1 cellular context compared by ENCODE assay signal in the genomic region with DNA sequence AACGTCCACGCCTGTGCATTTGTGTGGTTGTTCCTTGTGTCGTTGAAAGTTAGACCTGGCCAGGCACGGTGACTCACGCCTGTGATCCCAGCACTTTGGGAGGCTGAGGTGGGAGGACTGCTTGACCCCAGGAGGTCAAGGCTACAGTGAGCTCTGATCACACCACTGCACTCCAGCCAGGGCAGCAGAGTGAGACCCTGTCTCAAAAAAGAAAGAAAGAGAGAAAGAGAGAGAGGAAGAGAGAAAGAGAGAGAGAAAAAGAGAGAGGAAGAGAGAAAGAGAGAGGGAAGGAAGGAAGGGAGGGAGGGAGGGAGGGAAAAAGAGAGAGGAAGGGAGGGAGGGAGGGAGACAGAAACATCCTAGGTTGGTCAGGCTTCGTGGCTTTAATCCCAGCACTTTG.
TF ChIP-seq lines count a peak whose summit lies in the region.

No MANE protein-coding gene starts in this region.

TF ChIP-seq in HepG2, 621 proteins besides CTCF, POLR2A, EP300 and RAD21:
- TF ChIP-seq ZNF816 (CRISPR knock-in tag; IDR thresholded peaks at IDR 0.05; ENCODE audit: borderline replicate concordance) (no peak), USF2 (IDR thresholded peaks at IDR 0.05; ENCODE audit: low read depth, low read length) (no peak), USF2 (CRISPR knock-in tag; IDR thresholded peaks at IDR 0.05; ENCODE audit: borderline replicate concordance) (no peak), ZEB1 (IDR thresholded peaks at IDR 0.05; ENCODE audit: insufficient replicate concordance, low read depth) (no peak), MEF2D (CRISPR knock-in tag; IDR thresholded peaks at IDR 0.05) (no peak), PHB2 (IDR thresholded peaks at IDR 0.05; ENCODE audit: partially characterized antibody) (no peak), ONECUT2 (CRISPR knock-in tag; IDR thresholded peaks at IDR 0.05) (no peak), JUND (CRISPR knock-in tag; IDR thresholded peaks at IDR 0.05) (no peak), FLYWCH1 (CRISPR knock-in tag; IDR thresholded peaks at IDR 0.05) (no peak), ELF1 (CRISPR knock-in tag; IDR thresholded peaks at IDR 0.05) (no peak), THAP7 (CRISPR knock-in tag; IDR thresholded peaks at IDR 0.05) (no peak), ZNF879 (CRISPR knock-in tag; IDR thresholded peaks at IDR 0.05) (no peak), FOSL2 (CRISPR knock-in tag; IDR thresholded peaks at IDR 0.05) (peak; percentile 16; the same call in 1 of the 2 replicates), CSRNP2 (CRISPR knock-in tag; conservative IDR thresholded peaks at IDR 0.05; ENCODE audit: low read depth) (no peak), NR2F6 (IDR thresholded peaks at IDR 0.05) (no peak), NR2F6 (CRISPR knock-in tag; IDR thresholded peaks at IDR 0.05) (0 out of 2 replicates have a peak, but pooled peaks have one; percentile 13), RERE (CRISPR knock-in tag; IDR thresholded peaks at IDR 0.05; ENCODE audit: low read depth) (no peak), E2F1 (CRISPR knock-in tag; IDR thresholded peaks at IDR 0.05) (no peak), ZNF263 (CRISPR knock-in tag; IDR thresholded peaks at IDR 0.05) (peak; percentile 75), ZBTB3 (CRISPR knock-in tag; IDR thresholded peaks at IDR 0.05; ENCODE audit: borderline replicate concordance, low read depth) (no peak), ZNF724P (CRISPR knock-in tag; IDR thresholded peaks at IDR 0.05; ENCODE audit: borderline replicate concordance) (no peak), MXD4 (CRISPR knock-in tag; IDR thresholded peaks at IDR 0.05) (no peak)
- TF ChIP-seq, protein P1, sequence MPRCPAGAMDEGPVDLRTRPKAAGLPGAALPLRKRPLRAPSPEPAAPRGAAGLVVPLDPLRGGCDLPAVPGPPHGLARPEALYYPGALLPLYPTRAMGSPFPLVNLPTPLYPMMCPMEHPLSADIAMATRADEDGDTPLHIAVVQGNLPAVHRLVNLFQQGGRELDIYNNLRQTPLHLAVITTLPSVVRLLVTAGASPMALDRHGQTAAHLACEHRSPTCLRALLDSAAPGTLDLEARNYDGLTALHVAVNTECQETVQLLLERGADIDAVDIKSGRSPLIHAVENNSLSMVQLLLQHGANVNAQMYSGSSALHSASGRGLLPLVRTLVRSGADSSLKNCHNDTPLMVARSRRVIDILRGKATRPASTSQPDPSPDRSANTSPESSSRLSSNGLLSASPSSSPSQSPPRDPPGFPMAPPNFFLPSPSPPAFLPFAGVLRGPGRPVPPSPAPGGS (CRISPR knock-in tag; IDR thresholded peaks at IDR 0.05): no peak
- TF ChIP-seq, protein P2, sequence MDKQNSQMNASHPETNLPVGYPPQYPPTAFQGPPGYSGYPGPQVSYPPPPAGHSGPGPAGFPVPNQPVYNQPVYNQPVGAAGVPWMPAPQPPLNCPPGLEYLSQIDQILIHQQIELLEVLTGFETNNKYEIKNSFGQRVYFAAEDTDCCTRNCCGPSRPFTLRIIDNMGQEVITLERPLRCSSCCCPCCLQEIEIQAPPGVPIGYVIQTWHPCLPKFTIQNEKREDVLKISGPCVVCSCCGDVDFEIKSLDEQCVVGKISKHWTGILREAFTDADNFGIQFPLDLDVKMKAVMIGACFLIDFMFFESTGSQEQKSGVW (CRISPR knock-in tag; IDR thresholded peaks at IDR 0.05; ENCODE audit: borderline replicate concordance): no peak
- TF ChIP-seq, protein P3, sequence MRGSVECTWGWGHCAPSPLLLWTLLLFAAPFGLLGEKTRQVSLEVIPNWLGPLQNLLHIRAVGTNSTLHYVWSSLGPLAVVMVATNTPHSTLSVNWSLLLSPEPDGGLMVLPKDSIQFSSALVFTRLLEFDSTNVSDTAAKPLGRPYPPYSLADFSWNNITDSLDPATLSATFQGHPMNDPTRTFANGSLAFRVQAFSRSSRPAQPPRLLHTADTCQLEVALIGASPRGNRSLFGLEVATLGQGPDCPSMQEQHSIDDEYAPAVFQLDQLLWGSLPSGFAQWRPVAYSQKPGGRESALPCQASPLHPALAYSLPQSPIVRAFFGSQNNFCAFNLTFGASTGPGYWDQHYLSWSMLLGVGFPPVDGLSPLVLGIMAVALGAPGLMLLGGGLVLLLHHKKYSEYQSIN (CRISPR knock-in tag; IDR thresholded peaks at IDR 0.05; ENCODE audit: borderline replicate concordance): no peak
